ENCODE assay signal across 13 cellular contexts in the genomic region with DNA sequence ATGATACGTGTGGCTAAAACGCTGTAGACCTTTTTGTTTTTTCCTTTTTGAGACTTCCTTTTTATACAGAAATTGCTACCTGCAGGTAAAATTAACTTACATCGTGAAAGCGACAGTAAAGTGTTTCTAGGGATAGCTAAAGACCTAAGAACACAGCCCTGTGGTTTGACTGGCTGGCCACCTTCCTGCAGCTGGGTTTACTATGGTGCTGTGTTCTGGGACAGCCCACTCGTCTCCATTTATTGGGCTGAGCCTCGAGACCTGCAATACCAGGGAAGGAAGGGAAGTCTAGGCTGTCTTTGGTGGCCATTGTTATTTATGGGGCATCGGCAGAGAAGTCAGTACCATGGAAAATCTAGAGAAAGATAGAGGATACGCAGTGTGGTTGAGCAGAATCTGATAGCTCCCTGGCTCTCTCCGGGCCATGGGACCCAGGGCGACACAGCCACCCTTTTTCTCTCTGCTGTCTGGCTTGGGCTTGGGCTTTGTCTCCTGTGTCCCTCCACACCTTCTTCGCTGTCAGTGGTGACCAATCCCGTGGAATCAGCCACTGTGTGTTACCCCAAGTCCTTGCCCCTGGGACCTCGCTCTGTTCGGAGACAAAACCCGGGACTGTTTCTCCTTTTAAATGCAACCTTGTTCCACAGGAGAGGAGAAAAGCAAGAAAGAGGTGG. TPM values are rescaled to one million over a fixed set of nuclear protein-coding genes. Genes with fewer than 3 reads are reported as not detected.
DNase-seq lines count a peak whose midpoint lies in the region; ATAC-seq and TF ChIP-seq lines count a peak whose summit lies in the region.
"Had no signal": no experiment of that assay in that cellular context is flagged by ENCODE, and none has a peak within 500 bp of the region (broad histone marks: within the 10 kb centered on the region; RNA-seq: fewer than 3 reads in every experiment).

No MANE protein-coding gene starts in this region.

- H3K4me3 Mint-ChIP-seq in CD8-positive, alpha-beta T cell, result no peak overlapping the region
- no peak overlapping the region for H3K4me3 Mint-ChIP-seq in WTC11
- H3K4me3 Mint-ChIP-seq: activated T-cell treated with anti-CD3 and anti-CD28 coated beads, Interleukin-2, amount 50 U/mL, for 4 hours had no signal

- H3K27ac Mint-ChIP-seq in CD8-positive, alpha-beta T cell, result peak overlapping the region; percentile 49
- H3K27ac Mint-ChIP-seq in WTC11, result peak overlapping the region; percentile 94

- peaks cover 32% of the 10 kb centered on the region for H3K4me1 ChIP-seq in CD8-positive, alpha-beta T cell (ENCODE audit: insufficient read depth, low read length)
- H3K4me1 ChIP-seq in left ventricle myocardium inferior (peaks cover 98% of the 10 kb centered on the region), sigmoid colon (peaks cover 0 to 86% (median 77%) of the 10 kb centered on the region in 4 donors)

- CTCF ChIA-PET in CD8-positive, alpha-beta T cell (lab: Charles Lee), result interaction anchor here (0.6 to 1.0 kb wide), 2 partner anchors 43 to 44 kb away, joined by 3 to 4 read pairs; no protein-coding TSS in a partner anchor
- CTCF ChIA-PET in WTC11 (lab: Charles Lee), result interaction anchor here (1.1 to 1.2 kb wide), 2 partner anchors 40 to 44 kb away, joined by 4 to 7 read pairs; no protein-coding TSS in a partner anchor

- WGBS in sigmoid colon, 2 donors, result 75 to 78% methylated on average over 15 of the region's 15 CpGs

- POLR2A ChIA-PET in CD8-positive, alpha-beta T cell (lab: Charles Lee), result no interaction called here
- POLR2A ChIA-PET in WTC11 (lab: Charles Lee), result no interaction called here

- no peaks in the 10 kb centered on the region for H3K9me3 ChIP-seq in CD8-positive, alpha-beta T cell (ENCODE audit: low read length)
- H3K9me3 ChIP-seq in left ventricle myocardium inferior (replicated peaks) (no peaks in the 10 kb centered on the region), sigmoid colon (no peaks in the 10 kb centered on the region)

- H3K9me3 Mint-ChIP-seq in CD8-positive, alpha-beta T cell, result no peaks in the 10 kb centered on the region
- H3K9me3 Mint-ChIP-seq in WTC11, result peaks cover 9% of the 10 kb centered on the region
- H3K9me3 Mint-ChIP-seq: activated T-cell treated with anti-CD3 and anti-CD28 coated beads, Interleukin-2, amount 50 U/mL, for 4 hours had no signal

- H3K27me3 ChIP-seq in CD8-positive, alpha-beta T cell (ENCODE audit: insufficient read depth, low read length), result no peaks in the 10 kb centered on the region
- H3K27me3 ChIP-seq in left ventricle myocardium inferior (ENCODE audit: low read depth) (no peaks in the 10 kb centered on the region), sigmoid colon (no peaks in the 10 kb centered on the region)

- H3K4me1 Mint-ChIP-seq in CD8-positive, alpha-beta T cell (ENCODE audit: low read depth), result peaks cover 84% of the 10 kb centered on the region
- H3K4me1 Mint-ChIP-seq in WTC11, result peaks cover 73% of the 10 kb centered on the region

- H3K36me3 ChIP-seq in CD8-positive, alpha-beta T cell (ENCODE audit: insufficient read depth, low read length), result no peaks in the 10 kb centered on the region
- H3K36me3 ChIP-seq in left ventricle myocardium inferior, result no peaks in the 10 kb centered on the region
- H3K36me3 ChIP-seq in sigmoid colon, result no peaks in the 10 kb centered on the region

- H3K4me3 ChIP-seq in CD8-positive, alpha-beta T cell (ENCODE audit: low read depth, low read length), result no peak overlapping the region
- H3K4me3 ChIP-seq in left ventricle myocardium inferior, result no peak overlapping the region
- H3K4me3 ChIP-seq in sigmoid colon, result no peak overlapping the region

- no peak overlapping the region for H3K27ac ChIP-seq in CD8-positive, alpha-beta T cell (ENCODE audit: low read depth, low read length)
- H3K27ac ChIP-seq in left ventricle myocardium inferior (replicated peaks) (peak overlapping the region; percentile 91), sigmoid colon (peak overlapping the region; percentile 80 to 97 (median 96))

- peaks cover 6% of the 10 kb centered on the region for H3K36me3 Mint-ChIP-seq in CD8-positive, alpha-beta T cell
- peaks cover 25% of the 10 kb centered on the region for H3K36me3 Mint-ChIP-seq in WTC11

- no peaks in the 10 kb centered on the region for H3K27me3 Mint-ChIP-seq in CD8-positive, alpha-beta T cell (ENCODE audit: low read depth)
- H3K27me3 Mint-ChIP-seq in WTC11 (ENCODE audit: low read depth), result no peaks in the 10 kb centered on the region

- no peak for ATAC-seq in CD8-positive, alpha-beta T cell
- no peak for ATAC-seq in WTC11
- no peak for ATAC-seq in GM21360 (IDR thresholded peaks at IDR 0.05; ENCODE audit: unreplicated experiment)
- ATAC-seq: activated T-cell treated with anti-CD3 and anti-CD28 coated beads, Interleukin-2, amount 50 U/mL, for 4 hours had no signal

- intact Hi-C loops in CD8-positive, alpha-beta T cell (cut with DNase I, micrococcal nuclease), result no loop called here
- intact Hi-C loops in left ventricle myocardium inferior (cut with micrococcal nuclease), result no loop called here
- intact Hi-C loops in sigmoid colon (cut with DNase I), result no loop called here

- DNase-seq in CD8-positive, alpha-beta T cell, result no peak
- DNase-seq in WTC11 (ENCODE audit: low spot score) (no peak), left ventricle myocardium inferior (no peak), sigmoid colon (no peak), NOMO-1 treated with DMSO at 0.1 percent for 48 hours (lab: John Stamatoyannopoulos, UW; ENCODE audit: unreplicated experiment) (no peak), activated gamma-delta T cell treated with Interleukin-2 at 50 U/mL for 16 hours (no peak), SIG-M5 treated with dmso at 0.1 percent for 504 hours (lab: John Stamatoyannopoulos, UW; ENCODE audit: unreplicated experiment) (no peak)
- DNase-seq: activated T-cell treated with anti-CD3 and anti-CD28 coated beads, Interleukin-2, amount 50 U/mL, for 4 hours; cortex of kidney; MM.1S; NCI-H446 treated with DMSO at 0.1 percent for 48 hours; T-helper 1 cell had no signal

- TF ChIP-seq CTCF in CD8-positive, alpha-beta T cell (IDR thresholded peaks at IDR 0.05), result no peak
- TF ChIP-seq CTCF in WTC11 (IDR thresholded peaks at IDR 0.05), result no peak
- TF ChIP-seq CTCF in left ventricle myocardium inferior (IDR thresholded peaks at IDR 0.05; ENCODE audit: borderline replicate concordance), result no peak
- no peak for TF ChIP-seq CTCF in sigmoid colon (IDR thresholded peaks at IDR 0.05)

- no peak for TF ChIP-seq EP300 in sigmoid colon (IDR thresholded peaks at IDR 0.05)

- no peak for TF ChIP-seq POLR2A in sigmoid colon (IDR thresholded peaks at IDR 0.05)

TF ChIP-seq in WTC11, 78 proteins besides CTCF, POLR2A, EP300 and RAD21:
- no peak for TF ChIP-seq ATF3 (CRISPR knock-in tag; conservative IDR thresholded peaks at IDR 0.05)
- no peak for TF ChIP-seq ZNF138 (CRISPR knock-in tag; conservative IDR thresholded peaks at IDR 0.05)
- TF ChIP-seq, protein P1, sequence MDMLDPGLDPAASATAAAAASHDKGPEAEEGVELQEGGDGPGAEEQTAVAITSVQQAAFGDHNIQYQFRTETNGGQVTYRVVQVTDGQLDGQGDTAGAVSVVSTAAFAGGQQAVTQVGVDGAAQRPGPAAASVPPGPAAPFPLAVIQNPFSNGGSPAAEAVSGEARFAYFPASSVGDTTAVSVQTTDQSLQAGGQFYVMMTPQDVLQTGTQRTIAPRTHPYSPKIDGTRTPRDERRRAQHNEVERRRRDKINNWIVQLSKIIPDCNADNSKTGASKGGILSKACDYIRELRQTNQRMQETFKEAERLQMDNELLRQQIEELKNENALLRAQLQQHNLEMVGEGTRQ (CRISPR knock-in tag; IDR thresholded peaks at IDR 0.05), result no peak

RNA-seq across cellular contexts. Expression of gene ACTN4, which starts 30.9 kb away (rescaled TPM):
- total RNA-seq in CD8-positive, alpha-beta T cell, result 100 to 1,000 TPM; 110 to 111 TPM
- total RNA-seq in WTC11 (2021) (484 to 511 TPM (median 506 TPM) in 3 replicates), left ventricle myocardium inferior (111 TPM), sigmoid colon (100 to 1,000 TPM; 131 to 328 (median 197) TPM)
- polyA plus RNA-seq in sigmoid colon, result 100 to 1,000 TPM; 122 to 456 (median 176) TPM

RNA-seq across cellular contexts. Expression of gene EIF3K, which starts 59.4 kb away (rescaled TPM):
- 100 to 1,000 TPM; 313 to 315 TPM for total RNA-seq in CD8-positive, alpha-beta T cell
- total RNA-seq in WTC11 (2021), result 389 to 416 TPM (median 410 TPM) in 3 replicates
- 598 TPM for total RNA-seq in left ventricle myocardium inferior
- 100 to 1,000 TPM; 469 to 803 (median 546) TPM for total RNA-seq in sigmoid colon
- 100 to 1,000 TPM; 498 to 637 (median 574) TPM for polyA plus RNA-seq in sigmoid colon
